In genomic region chr21:19855522-19855921, GRCh38 we compare ENCODE assay signal across 22 cellular contexts.
DNase-seq lines count a peak whose midpoint lies in the region; FAIRE-seq and TF ChIP-seq lines count a peak whose summit lies in the region.
"Had no signal": no experiment of that assay in that cellular context is flagged by ENCODE, and none has a peak within 500 bp of the region (broad histone marks: within the 10 kb centered on the region; RNA-seq: fewer than 3 reads in every experiment).

No MANE protein-coding gene starts in this region.

- H3K9me3 Mint-ChIP-seq in activated T-helper 1 cell treated with anti-CD3 and anti-CD28 coated beads, Interleukin-12 subunit alpha, Interleukin-12 subunit beta, Interleukin-2, Interleukin-4 antibody, amounts not matched to agents 30 ng/mL and 10 ng/mL and 1 ng/mL, durations not matched to agents 14 hours and 24 hours and 36 hours: peaks cover 26% of the 10 kb centered on the region
- H3K9me3 Mint-ChIP-seq: GM23338 had no signal

- H3K4me1 ChIP-seq in kidney (ENCODE audit: control insufficient read depth in 1 of 2, insufficient read depth in 1 of 2, low read depth in 1 of 2, low read length in 2 of 2) (no peaks in the 10 kb centered on the region), trophoblast cell (ENCODE audit: control insufficient read depth in 1 of 2, insufficient read depth in 2 of 2, low read length in 2 of 2) (no peaks in the 10 kb centered on the region)
- H3K4me1 ChIP-seq: Caco-2 had no signal

- intact Hi-C loops in kidney (cut with DNase I): no loop called here
- intact Hi-C loops in activated T-helper 1 cell treated with anti-CD3 and anti-CD28 coated beads, Interleukin-12 subunit alpha, Interleukin-12 subunit beta, Interleukin-2, Interleukin-4 antibody, amounts not matched to agents 30 ng/mL and 10 ng/mL and 1 ng/mL, durations not matched to agents 14 hours and 24 hours and 36 hours (cut with micrococcal nuclease): no loop called here
- intact Hi-C loops in dorsolateral prefrontal cortex (cut with DNase I): no loop called here

- TF ChIP-seq CTCF in kidney (IDR thresholded peaks at IDR 0.05; ENCODE audit: borderline replicate concordance, extremely low read depth, insufficient read depth) (no peak), GM20000 (IDR thresholded peaks at IDR 0.05; ENCODE audit: extremely low read depth, missing control alignments) (no peak), dorsolateral prefrontal cortex (IDR thresholded peaks at IDR 0.05 in 54 of 56, conservative IDR thresholded peaks at IDR 0.05 in 2 of 56; ENCODE audit: low read depth in 1 of 56, partially characterized antibody in 56 of 56) (no peak)

- no peaks in the 10 kb centered on the region for H3K4me1 Mint-ChIP-seq in activated T-helper 1 cell treated with anti-CD3 and anti-CD28 coated beads, Interleukin-12 subunit alpha, Interleukin-12 subunit beta, Interleukin-2, Interleukin-4 antibody, amounts not matched to agents 30 ng/mL and 10 ng/mL and 1 ng/mL, durations not matched to agents 14 hours and 24 hours and 36 hours (ENCODE audit: low read depth)
- H3K4me1 Mint-ChIP-seq: B cell; CD4-positive, CD25-positive, alpha-beta regulatory T cell; GM23338; H9 had no signal

- no peak overlapping the region for H4K8ac ChIP-seq in trophoblast cell (ENCODE audit: low read depth, low read length)

- no peaks in the 10 kb centered on the region for H3K27me3 ChIP-seq in trophoblast cell (ENCODE audit: insufficient read depth, low read length)
- H3K27me3 ChIP-seq in dorsolateral prefrontal cortex: no peaks in the 10 kb centered on the region
- H3K27me3 ChIP-seq: BLaER1 had no signal

- H3K27me3 Mint-ChIP-seq in activated T-helper 1 cell treated with anti-CD3 and anti-CD28 coated beads, Interleukin-12 subunit alpha, Interleukin-12 subunit beta, Interleukin-2, Interleukin-4 antibody, amounts not matched to agents 30 ng/mL and 10 ng/mL and 1 ng/mL, durations not matched to agents 14 hours and 24 hours and 36 hours (ENCODE audit: insufficient read depth): no peaks in the 10 kb centered on the region
- H3K27me3 Mint-ChIP-seq: B cell; CD4-positive, CD25-positive, alpha-beta regulatory T cell had no signal

- no peak overlapping the region for H3K23ac ChIP-seq in trophoblast cell (ENCODE audit: low read length)

- no peak overlapping the region for H2AFZ ChIP-seq in trophoblast cell (ENCODE audit: insufficient read depth, low read length, poor library complexity)
- H2AFZ ChIP-seq: GM23338 had no signal

- no peak overlapping the region for H3K4me2 ChIP-seq in trophoblast cell (ENCODE audit: low read length)
- H3K4me2 ChIP-seq: GM23338 had no signal

- H2BK120ac ChIP-seq in trophoblast cell (ENCODE audit: insufficient read depth, low read length, poor library complexity): no peak overlapping the region

- no peak overlapping the region for H2BK5ac ChIP-seq in trophoblast cell (ENCODE audit: low read depth, low read length, poor library complexity)

- no peak overlapping the region for H2BK12ac ChIP-seq in trophoblast cell (ENCODE audit: low read length)

- H3K27ac ChIP-seq in kidney (ENCODE audit: low read depth in 2 of 2, low read length in 2 of 2) (no peak overlapping the region), trophoblast cell (ENCODE audit: low read depth, low read length) (no peak overlapping the region), dorsolateral prefrontal cortex (no peak overlapping the region)
- H3K27ac ChIP-seq: 22Rv1, C4-2B had no signal

- H3K4me3 Mint-ChIP-seq in activated T-helper 1 cell treated with anti-CD3 and anti-CD28 coated beads, Interleukin-12 subunit alpha, Interleukin-12 subunit beta, Interleukin-2, Interleukin-4 antibody, amounts not matched to agents 30 ng/mL and 10 ng/mL and 1 ng/mL, durations not matched to agents 14 hours and 24 hours and 36 hours: no peak overlapping the region
- H3K4me3 Mint-ChIP-seq: B cell; CD4-positive, CD25-positive, alpha-beta regulatory T cell; CD8-positive, alpha-beta T cell; GM23338; H9 had no signal

- no peak overlapping the region for H4K12ac ChIP-seq in trophoblast cell (ENCODE audit: low read depth, low read length)

- DNase-seq in D341Med (ENCODE audit: low spot score) (peak; percentile 8), kidney (peak; percentile 48), trophoblast cell (no peak), GM20000 (ENCODE audit: low spot score) (no peak), dorsolateral prefrontal cortex (no peak)
- DNase-seq in activated T-helper 1 cell treated with anti-CD3 and anti-CD28 coated beads, Interleukin-12 subunit alpha, Interleukin-12 subunit beta, Interleukin-2, Interleukin-4 antibody, amounts not matched to agents 30 ng/mL and 10 ng/mL and 1 ng/mL, durations not matched to agents 14 hours and 24 hours and 36 hours (ENCODE audit: low spot score): no peak
- DNase-seq: Caco-2; CD4-positive, CD25-positive, alpha-beta regulatory T cell; CD8-positive, alpha-beta T cell; DMS 273 treated with DMSO at 0.1 percent for 48 hours; DMS79; EL; GDM1; H9 had no signal

- H3K14ac ChIP-seq in trophoblast cell (ENCODE audit: low read length): no peak overlapping the region

- no peak for FAIRE-seq in kidney (lab: Jason Lieb, UNC)
- FAIRE-seq: A204.1, GM12878, GM19239 had no signal

- H4K91ac ChIP-seq in trophoblast cell (ENCODE audit: low read depth, low read length): no peak overlapping the region

- no peak overlapping the region for H3K27ac Mint-ChIP-seq in activated T-helper 1 cell treated with anti-CD3 and anti-CD28 coated beads, Interleukin-12 subunit alpha, Interleukin-12 subunit beta, Interleukin-2, Interleukin-4 antibody, amounts not matched to agents 30 ng/mL and 10 ng/mL and 1 ng/mL, durations not matched to agents 14 hours and 24 hours and 36 hours
- H3K27ac Mint-ChIP-seq: B cell; CD8-positive, alpha-beta T cell; GM23338; H9 had no signal

- H3K79me1 ChIP-seq in trophoblast cell (ENCODE audit: low read length): no peaks in the 10 kb centered on the region

- no CpG with 5 or more reads among the region's 3 CpGs for WGBS in trophoblast cell (ENCODE audit: extremely low coverage, insufficient coverage, insufficient read length)

- H3K4me3 ChIP-seq in kidney (ENCODE audit: low read length in 2 of 2) (no peak overlapping the region), trophoblast cell (ENCODE audit: low read depth, low read length) (peak overlapping the region; percentile 25), dorsolateral prefrontal cortex (no peak overlapping the region)
- H3K4me3 ChIP-seq: BLaER1, GM12878, GM23338 had no signal

- no peaks in the 10 kb centered on the region for H3K79me2 ChIP-seq in trophoblast cell (ENCODE audit: control insufficient read depth, insufficient read depth, low read length, poor library complexity)

- H3K36me3 Mint-ChIP-seq in activated T-helper 1 cell treated with anti-CD3 and anti-CD28 coated beads, Interleukin-12 subunit alpha, Interleukin-12 subunit beta, Interleukin-2, Interleukin-4 antibody, amounts not matched to agents 30 ng/mL and 10 ng/mL and 1 ng/mL, durations not matched to agents 14 hours and 24 hours and 36 hours (ENCODE audit: low read depth): no peaks in the 10 kb centered on the region
- H3K36me3 Mint-ChIP-seq: CD4-positive, CD25-positive, alpha-beta regulatory T cell; CD8-positive, alpha-beta T cell had no signal

- H3K9ac ChIP-seq in kidney (ENCODE audit: low read length in 2 of 2): no peak overlapping the region
- no peak overlapping the region for H3K9ac ChIP-seq in trophoblast cell (ENCODE audit: low read length)
- H3K9ac ChIP-seq: BLaER1 had no signal

- H3K9me3 ChIP-seq in kidney (ENCODE audit: control insufficient read depth in 1 of 2, low read length in 2 of 2) (no peaks in the 10 kb centered on the region), trophoblast cell (ENCODE audit: insufficient read depth, low read depth, low read length) (peaks cover 6% of the 10 kb centered on the region)
- H3K9me3 ChIP-seq: BLaER1, Caco-2 had no signal

- no peak overlapping the region for H3K18ac ChIP-seq in trophoblast cell (ENCODE audit: low read length)

- H2AK5ac ChIP-seq in trophoblast cell (ENCODE audit: low read length): no peak overlapping the region

- H3K36me3 ChIP-seq in kidney (ENCODE audit: control insufficient read depth in 1 of 2, insufficient read depth in 2 of 2, low read length in 2 of 2): no peaks in the 10 kb centered on the region
- no peaks in the 10 kb centered on the region for H3K36me3 ChIP-seq in trophoblast cell (ENCODE audit: control insufficient read depth in 1 of 2, insufficient read depth in 2 of 2, low read length in 2 of 2)
- H3K36me3 ChIP-seq: BLaER1 had no signal

- no peak overlapping the region for H3K4ac ChIP-seq in trophoblast cell (ENCODE audit: low read depth, low read length)

Comparison
In these comparisons a context has a peak if more than half of its experiments do, and no peak if none do; other contexts are left out.
1. DNase-seq: peak in D341Med (single experiment) and kidney (single experiment); none in trophoblast cell (0 of 2), activated T-helper 1 cell treated with anti-CD3 and anti-CD28 coated beads, Interleukin-12 subunit alpha, Interleukin-12 subunit beta, Interleukin-2, Interleukin-4 antibody, amounts not matched to agents 30 ng/mL and 10 ng/mL and 1 ng/mL, durations not matched to agents 14 hours and 24 hours and 36 hours (single experiment), GM20000 (single experiment) and dorsolateral prefrontal cortex (0 of 10).